In the genomic region with DNA sequence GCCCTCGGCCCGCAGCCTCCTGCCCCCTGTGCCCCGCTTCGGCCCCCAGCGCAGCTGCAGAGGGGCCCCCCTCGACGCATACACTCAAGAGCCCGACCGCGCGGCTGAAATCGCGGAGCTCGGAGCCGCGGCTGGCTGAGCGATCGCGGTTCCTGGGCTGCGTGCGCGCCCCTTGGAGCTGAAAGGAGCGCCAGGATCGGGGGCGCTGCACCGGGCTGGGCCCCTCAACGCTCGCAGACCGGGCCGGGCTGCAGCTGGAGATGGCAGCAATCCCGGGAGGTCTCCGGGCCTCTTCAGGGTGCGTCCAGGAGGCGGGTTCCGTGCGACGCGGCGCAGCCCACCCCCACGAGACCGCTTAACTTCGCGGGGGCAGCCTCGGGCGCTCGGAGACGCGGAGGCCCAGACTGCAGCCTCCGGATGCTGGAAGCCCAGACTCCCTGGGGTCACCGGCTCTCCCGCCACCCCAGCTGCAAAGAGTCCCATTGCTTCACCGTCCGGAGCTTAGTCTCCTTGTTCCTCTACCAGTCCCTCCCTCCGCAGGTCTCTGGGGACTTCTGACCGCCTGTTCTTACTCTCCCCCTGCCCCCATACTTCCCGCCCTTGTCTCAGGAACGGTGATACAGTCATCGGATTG, we compare ENCODE assay signal across 8 cellular contexts.
DNase-seq lines count a peak whose midpoint lies in the region; ATAC-seq and TF ChIP-seq lines count a peak whose summit lies in the region.

No MANE protein-coding gene starts in this region.

- H3K27me3 ChIP-seq in HUES64 (ENCODE audit: insufficient read depth, low read length), result peaks cover 64% of the 10 kb centered on the region
- peaks cover 0 to 36% of the 10 kb centered on the region in 2 donors for H3K27me3 ChIP-seq in tibial nerve

- no peaks in the 10 kb centered on the region for H3K4me1 ChIP-seq in HUES64 (ENCODE audit: insufficient read depth, low read length)
- peaks cover 0 to 18% (median 10%) of the 10 kb centered on the region in 4 donors for H3K4me1 ChIP-seq in tibial nerve

- H3K9ac ChIP-seq in HUES64 (ENCODE audit: low read depth, low read length), result peak overlapping the region; percentile 22; the same call in 1 of the 2 replicates

- H3K27ac ChIP-seq in HUES64 (ENCODE audit: low read depth, low read length) (no peak overlapping the region), tibial nerve (no peak overlapping the region)

- H3K4me3 ChIP-seq in HUES64 (ENCODE audit: low read length), result peak overlapping the region; percentile 47
- H3K4me3 ChIP-seq in astrocyte of the cerebellum (ENCODE audit: low read depth, low read length), result peak overlapping the region; percentile 30
- peak overlapping the region in 3 of 4 donors; percentile 5 to 48 (median 35) for H3K4me3 ChIP-seq in tibial nerve

- TF ChIP-seq CTCF in astrocyte of the cerebellum (IDR thresholded peaks at IDR 0.05; ENCODE audit: low read depth, low read length, missing control alignments) (no peak), tibial nerve (IDR thresholded peaks at IDR 0.05) (no peak)

- peak; percentile 6 for ATAC-seq in left lobe of liver

- TF ChIP-seq POLR2A in tibial nerve (IDR thresholded peaks at IDR 0.05), result no peak

- 3% methylated on average over 58 of the region's 58 CpGs for WGBS in HUES64
- 5 to 8% methylated on average over 13 to 40 of the region's 58 CpGs for WGBS in tibial nerve, 2 donors

- in situ Hi-C loops in astrocyte of the cerebellum (cut with HindIII; ENCODE audit: low sequenced_read_pairs), result no loop called here

- TF ChIP-seq EP300 in tibial nerve (IDR thresholded peaks at IDR 0.05), result no peak

- DNase-seq in DMS53 (lab: John Stamatoyannopoulos, UW), result peak; percentile 65
- no peak for DNase-seq in DMS53 treated with DMSO at 0.1 percent for 48 hours (lab: John Stamatoyannopoulos, UW; ENCODE audit: unreplicated experiment)
- no peak for DNase-seq in astrocyte of the cerebellum (ENCODE audit: low read depth)
- no peak for DNase-seq in left lobe of liver (ENCODE audit: low spot score)
- no peak for DNase-seq in tibial nerve (ENCODE audit: low spot score in 2 of 2)
- DNase-seq in inferior parietal cortex (ENCODE audit: extremely low spot score), result no peak
- no peak for DNase-seq in LoVo (ENCODE audit: low spot score)

- H3K36me3 ChIP-seq in HUES64 (ENCODE audit: insufficient read depth, low read length) (no peaks in the 10 kb centered on the region), tibial nerve (no peaks in the 10 kb centered on the region)

- H3K9me3 ChIP-seq in HUES64 (ENCODE audit: insufficient read depth, low read depth, low read length) (no peaks in the 10 kb centered on the region), tibial nerve (peaks cover 0 to under 1% (median 0%) of the 10 kb centered on the region in 4 donors)
